In the genomic region with DNA sequence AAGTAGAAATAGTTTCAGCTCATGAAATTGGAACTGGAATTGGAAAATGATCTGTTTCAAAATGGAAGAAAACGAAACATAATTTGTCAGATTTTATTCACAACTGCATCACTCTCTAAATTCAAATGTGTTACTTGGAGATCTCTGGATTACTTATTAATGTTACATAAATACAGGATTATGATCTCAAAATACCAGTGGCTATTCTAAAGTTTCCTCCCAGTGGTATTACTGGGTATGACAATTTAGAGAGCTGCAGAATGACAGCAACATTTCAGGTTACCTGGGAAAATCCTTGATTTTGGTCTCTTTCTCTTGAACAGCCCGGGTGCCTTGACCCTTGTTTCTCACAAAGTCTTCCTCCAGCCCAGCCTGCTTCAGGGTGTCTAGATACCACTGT, we compare ENCODE assay signal across 12 cellular contexts. TPM values are rescaled to one million over a fixed set of nuclear protein-coding genes. Genes with fewer than 3 reads are reported as not detected.
DNase-seq lines count a peak whose midpoint lies in the region; ATAC-seq and TF ChIP-seq lines count a peak whose summit lies in the region.
"Had no signal": no experiment of that assay in that cellular context is flagged by ENCODE, and none has a peak within 500 bp of the region (broad histone marks: within the 10 kb centered on the region; RNA-seq: fewer than 3 reads in every experiment).

No MANE protein-coding gene starts in this region.

- intact Hi-C loops in breast epithelium (cut with DNase I; ENCODE audit: low total_unique reads), result no loop called here
- intact Hi-C loops in activated CD4-positive, alpha-beta T cell treated with anti-CD3 and anti-CD28 coated beads, Interleukin-2, amount 10 ng/mL, durations not matched to agents 24 days and 14 days (cut with micrococcal nuclease), result no loop called here
- intact Hi-C loops in activated CD4-positive, alpha-beta T cell treated with anti-CD3 and anti-CD28 coated beads for 36 hours (cut with DNase I, micrococcal nuclease), result no loop called here

- H3K36me3 ChIP-seq in breast epithelium, result no peaks in the 10 kb centered on the region

- no peaks in the 10 kb centered on the region for H3K27me3 ChIP-seq in breast epithelium
- H3K27me3 ChIP-seq: esophagus muscularis mucosa had no signal

- no peaks in the 10 kb centered on the region for H3K27me3 Mint-ChIP-seq in nephron progenitor cell (ENCODE audit: low read depth, poor library complexity)
- no peaks in the 10 kb centered on the region for H3K27me3 Mint-ChIP-seq in activated CD4-positive, alpha-beta T cell treated with anti-CD3 and anti-CD28 coated beads, Interleukin-2, amount 10 ng/mL, durations not matched to agents 24 days and 14 days
- H3K27me3 Mint-ChIP-seq in activated CD4-positive, alpha-beta T cell treated with anti-CD3 and anti-CD28 coated beads for 36 hours, result no peaks in the 10 kb centered on the region

- no peak overlapping the region for H3K4me3 Mint-ChIP-seq in nephron progenitor cell
- H3K4me3 Mint-ChIP-seq in activated CD4-positive, alpha-beta T cell treated with anti-CD3 and anti-CD28 coated beads, Interleukin-2, amount 10 ng/mL, durations not matched to agents 24 days and 14 days, result no peak overlapping the region
- no peak overlapping the region for H3K4me3 Mint-ChIP-seq in activated CD4-positive, alpha-beta T cell treated with anti-CD3 and anti-CD28 coated beads for 36 hours

- TF ChIP-seq POLR2A in breast epithelium (IDR thresholded peaks at IDR 0.05), result no peak

- ATAC-seq in HG03175 (IDR thresholded peaks at IDR 0.05; ENCODE audit: unreplicated experiment), result no peak
- ATAC-seq in activated CD4-positive, alpha-beta T cell treated with anti-CD3 and anti-CD28 coated beads for 36 hours, result no peak

- H3K4me1 Mint-ChIP-seq in nephron progenitor cell, result peaks cover 12% of the 10 kb centered on the region
- no peaks in the 10 kb centered on the region for H3K4me1 Mint-ChIP-seq in activated CD4-positive, alpha-beta T cell treated with anti-CD3 and anti-CD28 coated beads, Interleukin-2, amount 10 ng/mL, durations not matched to agents 24 days and 14 days
- H3K4me1 Mint-ChIP-seq in activated CD4-positive, alpha-beta T cell treated with anti-CD3 and anti-CD28 coated beads for 36 hours, result peaks cover 4% of the 10 kb centered on the region

- no peaks in the 10 kb centered on the region for H3K9me3 ChIP-seq in breast epithelium
- H3K9me3 ChIP-seq: esophagus muscularis mucosa had no signal

- DNase-seq in ELR (ENCODE audit: low read depth) (peak; percentile 57), LNCaP clone FGC (ENCODE audit: low read depth) (no peak), breast epithelium (ENCODE audit: low spot score in 2 of 2) (no peak), nephron progenitor cell (no peak), NCI-H187 treated with DMSO at 0.1 percent for 48 hours (lab: John Stamatoyannopoulos, UW) (no peak)
- DNase-seq in activated CD4-positive, alpha-beta T cell treated with anti-CD3 and anti-CD28 coated beads, Interleukin-2, amount 10 ng/mL, durations not matched to agents 24 days and 14 days, result no peak
- no peak for DNase-seq in activated CD4-positive, alpha-beta T cell treated with anti-CD3 and anti-CD28 coated beads for 36 hours
- DNase-seq: activated T-cell treated with anti-CD3 and anti-CD28 coated beads for 4 hours; NK-92 treated with Interleukin-12 subunit alpha and Interleukin-12 subunit beta, amount 100 ng/mL, for 24 hours; occipital lobe had no signal

- TF ChIP-seq CTCF in LNCaP clone FGC (IDR thresholded peaks at IDR 0.05; ENCODE audit: control insufficient read depth, extremely low read depth, insufficient read depth) (peak; percentile 25; the same call in 1 of the 2 replicates), breast epithelium (IDR thresholded peaks at IDR 0.05) (peak in 2 of 3 donors; percentile 22 to 25), nephron progenitor cell (IDR thresholded peaks at IDR 0.05) (peak; percentile 24)

- H3K36me3 Mint-ChIP-seq in nephron progenitor cell (ENCODE audit: low read depth), result peaks cover 34% of the 10 kb centered on the region
- peaks cover 30% of the 10 kb centered on the region for H3K36me3 Mint-ChIP-seq in activated CD4-positive, alpha-beta T cell treated with anti-CD3 and anti-CD28 coated beads, Interleukin-2, amount 10 ng/mL, durations not matched to agents 24 days and 14 days (ENCODE audit: low read depth)
- H3K36me3 Mint-ChIP-seq in activated CD4-positive, alpha-beta T cell treated with anti-CD3 and anti-CD28 coated beads for 36 hours (ENCODE audit: low read depth), result peaks cover 17% of the 10 kb centered on the region

- CTCF ChIA-PET in activated CD4-positive, alpha-beta T cell treated with anti-CD3 and anti-CD28 coated beads for 36 hours (lab: Charles Lee), result interaction anchor here (0.6 to 1.3 kb wide), 14 partner anchors 8 to 900 kb away, joined by 3 to 6 read pairs (median 3); partner anchors contain the start of genes COQ6 and FAM161B

- no peak overlapping the region for H3K27ac ChIP-seq in breast epithelium
- H3K27ac ChIP-seq: esophagus muscularis mucosa had no signal

- H3K4me1 ChIP-seq in breast epithelium, result no peaks in the 10 kb centered on the region
- H3K4me1 ChIP-seq: esophagus muscularis mucosa had no signal

- POLR2A ChIA-PET in activated CD4-positive, alpha-beta T cell treated with anti-CD3 and anti-CD28 coated beads for 36 hours (lab: Charles Lee), result interaction anchor here (1.3 kb wide), 1 partner anchor 14 kb away, joined by 4 read pairs; the partner anchor contains the start of genes COQ6 and FAM161B

- H3K4me3 ChIP-seq in LNCaP clone FGC (ENCODE audit: low read depth, low read length) (no peak overlapping the region), breast epithelium (no peak overlapping the region)
- H3K4me3 ChIP-seq: esophagus muscularis mucosa had no signal

- H3K27ac Mint-ChIP-seq in nephron progenitor cell, result no peak overlapping the region
- H3K27ac Mint-ChIP-seq in activated CD4-positive, alpha-beta T cell treated with anti-CD3 and anti-CD28 coated beads, Interleukin-2, amount 10 ng/mL, durations not matched to agents 24 days and 14 days, result no peak overlapping the region
- H3K27ac Mint-ChIP-seq in activated CD4-positive, alpha-beta T cell treated with anti-CD3 and anti-CD28 coated beads for 36 hours, result no peak overlapping the region

- no peaks in the 10 kb centered on the region for H3K9me3 Mint-ChIP-seq in nephron progenitor cell
- no peaks in the 10 kb centered on the region for H3K9me3 Mint-ChIP-seq in activated CD4-positive, alpha-beta T cell treated with anti-CD3 and anti-CD28 coated beads, Interleukin-2, amount 10 ng/mL, durations not matched to agents 24 days and 14 days
- no peaks in the 10 kb centered on the region for H3K9me3 Mint-ChIP-seq in activated CD4-positive, alpha-beta T cell treated with anti-CD3 and anti-CD28 coated beads for 36 hours (ENCODE audit: low read depth)

RNA-seq across cellular contexts. Expression of gene FAM161B, which starts 14.2 kb away (rescaled TPM):
- total RNA-seq in breast epithelium, result 10 to 100 TPM in 2 of 3 donors, 1 to 10 TPM in 1; 4.5 to 12.3 (median 11.1) TPM
- 0.57 and 0.75 TPM in 2 replicates for total RNA-seq in activated CD4-positive, alpha-beta T cell treated with anti-CD3 and anti-CD28 coated beads, Interleukin-2, amount 10 ng/mL, durations not matched to agents 24 days and 14 days
- total RNA-seq in activated CD4-positive, alpha-beta T cell treated with anti-CD3 and anti-CD28 coated beads for 36 hours, result 1 to 10 TPM; 1.2 to 1.4 TPM

RNA-seq across cellular contexts. Expression of gene COQ6, which starts 14.4 kb away (rescaled TPM):
- 10 to 100 TPM; 37.9 to 64.8 (median 46.9) TPM for total RNA-seq in breast epithelium
- 16.6 and 20.1 TPM in 2 replicates for total RNA-seq in activated CD4-positive, alpha-beta T cell treated with anti-CD3 and anti-CD28 coated beads, Interleukin-2, amount 10 ng/mL, durations not matched to agents 24 days and 14 days
- total RNA-seq in activated CD4-positive, alpha-beta T cell treated with anti-CD3 and anti-CD28 coated beads for 36 hours, result 10 to 100 TPM; 14.1 to 17.0 TPM

RNA-seq across cellular contexts. Expression of gene ZNF410, which starts 49.0 kb away (rescaled TPM):
- total RNA-seq in breast epithelium, result 10 to 100 TPM; 47.8 to 71.1 (median 59.0) TPM
- total RNA-seq in activated CD4-positive, alpha-beta T cell treated with anti-CD3 and anti-CD28 coated beads, Interleukin-2, amount 10 ng/mL, durations not matched to agents 24 days and 14 days, result 62.7 and 70.2 TPM in 2 replicates
- total RNA-seq in activated CD4-positive, alpha-beta T cell treated with anti-CD3 and anti-CD28 coated beads for 36 hours, result 10 to 100 TPM; 58.6 to 66.2 TPM
